In genomic region chr6:14277405-14277930, GRCh38 we compare ENCODE assay signal across 11 cellular contexts.
DNase-seq lines count a peak whose midpoint lies in the region; ATAC-seq, FAIRE-seq and TF ChIP-seq lines count a peak whose summit lies in the region.
"Had no signal": no experiment of that assay in that cellular context is flagged by ENCODE, and none has a peak within 500 bp of the region (broad histone marks: within the 10 kb centered on the region; RNA-seq: fewer than 3 reads in every experiment).

No MANE protein-coding gene starts in this region.

- CTCF ChIA-PET in CD8-positive, alpha-beta memory T cell (lab: Charles Lee), result interaction anchor here (0.8 kb wide), 1 partner anchor 12 kb away, joined by 3 read pairs; no protein-coding TSS in a partner anchor

- no peak for TF ChIP-seq EP300 in ovary (IDR thresholded peaks at IDR 0.05)

- no peaks in the 10 kb centered on the region for H3K9me3 ChIP-seq in CD8-positive, alpha-beta memory T cell (ENCODE audit: low read length)
- no peaks in the 10 kb centered on the region for H3K9me3 ChIP-seq in ovary

- H3K27me3 ChIP-seq in CD8-positive, alpha-beta memory T cell (ENCODE audit: insufficient read depth, low read length, poor library complexity, severe bottlenecking), result no peaks in the 10 kb centered on the region
- H3K27me3 ChIP-seq in ovary, result no peaks in the 10 kb centered on the region
- H3K27me3 ChIP-seq in dorsolateral prefrontal cortex, result no peaks in the 10 kb centered on the region
- H3K27me3 ChIP-seq: esophagus muscularis mucosa had no signal

- no peak for DNase-seq in CD8-positive, alpha-beta memory T cell
- DNase-seq in GM19239 (ENCODE audit: insufficient read length, low spot score) (no peak), ovary (no peak), NCI-H2081 treated with DMSO at 0.1 percent for 48 hours (lab: John Stamatoyannopoulos, UW) (no peak), dorsolateral prefrontal cortex (no peak)
- DNase-seq: NCI-H1105 had no signal

- H3K36me3 Mint-ChIP-seq in CD8-positive, alpha-beta memory T cell, result peaks cover 0 to 5% (median 1%) of the 10 kb centered on the region in 3 donors

- peaks cover 0 to 4% (median 0%) of the 10 kb centered on the region in 5 donors for H3K9me3 Mint-ChIP-seq in CD8-positive, alpha-beta memory T cell

- no peaks in the 10 kb centered on the region for H3K36me3 ChIP-seq in CD8-positive, alpha-beta memory T cell (ENCODE audit: insufficient read depth, low read length)
- no peaks in the 10 kb centered on the region for H3K36me3 ChIP-seq in ovary
- H3K36me3 ChIP-seq: esophagus muscularis mucosa had no signal

- 94 to 98% (median 95%) methylated on average over 2 of the region's 2 CpGs for WGBS in ovary, 3 donors

- intact Hi-C loops in ovary (cut with DNase I) (no loop called here), dorsolateral prefrontal cortex (cut with DNase I) (no loop called here)

- H3K4me3 Mint-ChIP-seq in CD8-positive, alpha-beta memory T cell, result peak overlapping the region in 6 of 7 donors; percentile 32 to 81 (median 69)

- no peak for FAIRE-seq in GM19239 (lab: Jason Lieb, UNC)

- H3K4me3 ChIP-seq in CD8-positive, alpha-beta memory T cell (ENCODE audit: low read length), result peak overlapping the region; percentile 15
- H3K4me3 ChIP-seq in ovary, result no peak overlapping the region
- H3K4me3 ChIP-seq in dorsolateral prefrontal cortex, result no peak overlapping the region
- H3K4me3 ChIP-seq: esophagus muscularis mucosa, lung had no signal

- H3K4me1 Mint-ChIP-seq in CD8-positive, alpha-beta memory T cell, result peaks cover 36 to 42% (median 36%) of the 10 kb centered on the region in 3 donors

- ATAC-seq in GM21360 (IDR thresholded peaks at IDR 0.05; ENCODE audit: unreplicated experiment), result peak; percentile 37
- peak; percentile 33 for ATAC-seq in HG03378 (IDR thresholded peaks at IDR 0.05; ENCODE audit: unreplicated experiment)

- POLR2A ChIA-PET in CD8-positive, alpha-beta memory T cell (lab: Charles Lee), result interaction anchor here (0.6 kb wide), 1 partner anchor 279 kb away, joined by 3 read pairs; no protein-coding TSS in a partner anchor

- no peak for TF ChIP-seq CTCF in ovary (IDR thresholded peaks at IDR 0.05)
- TF ChIP-seq CTCF in dorsolateral prefrontal cortex (IDR thresholded peaks at IDR 0.05 in 54 of 56, conservative IDR thresholded peaks at IDR 0.05 in 2 of 56; ENCODE audit: low read depth in 1 of 56, partially characterized antibody in 56 of 56), result no peak

- H3K4me1 ChIP-seq in CD8-positive, alpha-beta memory T cell (ENCODE audit: insufficient read depth, low read length), result peaks cover 42% of the 10 kb centered on the region
- H3K4me1 ChIP-seq in ovary (ENCODE audit: insufficient read depth), result peaks cover 16% of the 10 kb centered on the region

- peaks cover 0 to 2% of the 10 kb centered on the region in 2 donors for H3K27me3 Mint-ChIP-seq in CD8-positive, alpha-beta memory T cell

- H3K27ac ChIP-seq in CD8-positive, alpha-beta memory T cell (ENCODE audit: low read depth, low read length), result no peak overlapping the region
- H3K27ac ChIP-seq in cingulate gyrus (ENCODE audit: low read depth, low read length), result peak overlapping the region; percentile 39
- no peak overlapping the region for H3K27ac ChIP-seq in ovary
- peak overlapping the region in 24 of 59 donors; percentile 3 to 73 (median 48) for H3K27ac ChIP-seq in dorsolateral prefrontal cortex
- H3K27ac ChIP-seq: esophagus muscularis mucosa had no signal

- peak overlapping the region; percentile 11 to 98 (median 88) for H3K27ac Mint-ChIP-seq in CD8-positive, alpha-beta memory T cell

- TF ChIP-seq POLR2A in ovary (IDR thresholded peaks at IDR 0.05), result no peak
